ENCODE assay signal across 25 cellular contexts in genomic region chr5:3010953-3011763, GRCh38.
DNase-seq lines count a peak whose midpoint lies in the region; ATAC-seq, FAIRE-seq and TF ChIP-seq lines count a peak whose summit lies in the region.
"Had no signal": no experiment of that assay in that cellular context is flagged by ENCODE, and none has a peak within 500 bp of the region (broad histone marks: within the 10 kb centered on the region; RNA-seq: fewer than 3 reads in every experiment).

No MANE protein-coding gene starts in this region.

- TF ChIP-seq POLR2A in K562 (conservative IDR thresholded peaks at IDR 0.05) (no peak), sigmoid colon (IDR thresholded peaks at IDR 0.05) (no peak), HepG2 (IDR thresholded peaks at IDR 0.05; ENCODE audit: insufficient read depth in 1 of 2, low read depth in 2 of 2, low read length in 2 of 2) (no peak)

- H3K27me3 ChIP-seq in MG63 (peaks cover 10% of the 10 kb centered on the region; the same call in 1 of the 2 replicates), K562 (ENCODE audit: control insufficient read depth in 2 of 2, insufficient read depth in 2 of 2, low read length in 2 of 2) (no peaks in the 10 kb centered on the region), endodermal cell (ENCODE audit: control insufficient read depth, insufficient read depth, low read length, poor library complexity, severe bottlenecking) (no peaks in the 10 kb centered on the region), sigmoid colon (no peaks in the 10 kb centered on the region), HepG2 (ENCODE audit: control insufficient read depth in 1 of 2, insufficient read depth in 2 of 2, low read length in 2 of 2) (peaks cover 0 to 5% of the 10 kb centered on the region in 2 experiments; a peak in 1 of 5 replicates)

- no TSS peak for BruUV-seq in K562 (replicated peaks; lab: Mats Ljungman, UMichigan)
- BruUV-seq in HepG2 (replicated peaks; lab: Mats Ljungman, UMichigan), result no TSS peak

- TF ChIP-seq CTCF in K562 (IDR thresholded peaks at IDR 0.05 in 2 of 3, conservative IDR thresholded peaks at IDR 0.05 in 1 of 3; ENCODE audit: insufficient read depth in 2 of 3, low read depth in 1 of 3, low read length in 3 of 3) (no peak), endodermal cell (conservative IDR thresholded peaks at IDR 0.05) (no peak), sigmoid colon (IDR thresholded peaks at IDR 0.05) (no peak), HepG2 (CRISPR knock-in tag; IDR thresholded peaks at IDR 0.05) (no peak)

- H3K79me2 ChIP-seq in K562 (ENCODE audit: control insufficient read depth, insufficient read depth, low read length) (no peaks in the 10 kb centered on the region), HepG2 (ENCODE audit: insufficient read depth, low read length) (no peaks in the 10 kb centered on the region)

- no peaks in the 10 kb centered on the region for H3K4me1 Mint-ChIP-seq in endodermal cell
- H3K4me1 Mint-ChIP-seq: H9, IgD-negative memory B cell had no signal

- no peak overlapping the region for H2AFZ ChIP-seq in K562 (ENCODE audit: low read depth, low read length)
- H2AFZ ChIP-seq in HepG2 (ENCODE audit: low read length), result no peak overlapping the region

- TF ChIP-seq RAD21 in K562 (CRISPR knock-in tag; conservative IDR thresholded peaks at IDR 0.05 in 1 of 2, IDR thresholded peaks at IDR 0.05 in 1 of 2) (no peak), HepG2 (CRISPR knock-in tag; IDR thresholded peaks at IDR 0.05) (no peak)

- no peak overlapping the region for H3K4me3 ChIP-seq in MG63
- no peak overlapping the region for H3K4me3 ChIP-seq in K562
- no peak overlapping the region for H3K4me3 ChIP-seq in endodermal cell (ENCODE audit: low read length)
- H3K4me3 ChIP-seq in sigmoid colon, result no peak overlapping the region
- no peak overlapping the region for H3K4me3 ChIP-seq in HepG2 (replicated peaks in 1 of 3; ENCODE audit: insufficient read depth in 1 of 3, low read depth in 2 of 3, low read length in 3 of 3)

- no peaks in the 10 kb centered on the region for H3K36me3 Mint-ChIP-seq in endodermal cell (ENCODE audit: low read depth)
- H3K36me3 Mint-ChIP-seq: IgD-negative memory B cell had no signal

- no peak overlapping the region for H3K27ac ChIP-seq in K562 (ENCODE audit: extremely low read depth, low read depth, low read length)
- H3K27ac ChIP-seq in endodermal cell (ENCODE audit: low read depth, low read length), result no peak overlapping the region
- H3K27ac ChIP-seq in sigmoid colon, result no peak overlapping the region
- H3K27ac ChIP-seq in HepG2 (ENCODE audit: extremely low read length, insufficient read depth, low read length), result no peak overlapping the region

- no peaks in the 10 kb centered on the region; the same call in 1 of the 2 replicates for H4K20me1 ChIP-seq in K562 (replicated peaks; ENCODE audit: control insufficient read depth, insufficient read depth, low read length)
- H4K20me1 ChIP-seq in HepG2 (ENCODE audit: insufficient read depth, low read length), result no peaks in the 10 kb centered on the region

- no peak overlapping the region for H3K4me3 Mint-ChIP-seq in endodermal cell
- H3K4me3 Mint-ChIP-seq: CD4-positive, alpha-beta T cell; H9; HFFc6; IgD-negative memory B cell had no signal

- H3K4me1 ChIP-seq in K562 (replicated peaks in 1 of 2; ENCODE audit: control insufficient read depth in 2 of 2, insufficient read depth in 2 of 2, low read length in 2 of 2), result no peaks in the 10 kb centered on the region
- no peaks in the 10 kb centered on the region for H3K4me1 ChIP-seq in endodermal cell (ENCODE audit: control insufficient read depth, insufficient read depth, low read length)
- H3K4me1 ChIP-seq in sigmoid colon, result no peaks in the 10 kb centered on the region
- H3K4me1 ChIP-seq in HepG2 (ENCODE audit: insufficient read depth, low read length), result no peaks in the 10 kb centered on the region

- 4% methylated on average over 9 of the region's 9 CpGs for WGBS in K562 (ENCODE audit: insufficient coverage, low coverage, missing lambda C conversion rate)
- 92 to 99% methylated on average over 9 of the region's 9 CpGs for WGBS in endodermal cell (ENCODE audit: insufficient coverage in 1 of 2, insufficient read length in 1 of 2), 2 experiments
- WGBS in sigmoid colon, 2 donors, result 87 to 89% methylated on average over 9 of the region's 9 CpGs
- WGBS in HepG2 (ENCODE audit: low lambda C conversion rate), result 8% methylated on average over 7 of the region's 9 CpGs

- TF ChIP-seq EP300 in K562 (IDR thresholded peaks at IDR 0.05; ENCODE audit: low read length) (no peak), sigmoid colon (IDR thresholded peaks at IDR 0.05) (no peak), HepG2 (IDR thresholded peaks at IDR 0.05; ENCODE audit: low read depth in 2 of 2, low read length in 2 of 2) (no peak), HepG2 (CRISPR knock-in tag; IDR thresholded peaks at IDR 0.05; ENCODE audit: borderline replicate concordance) (no peak)

- no peaks in the 10 kb centered on the region for H3K9me1 ChIP-seq in K562 (ENCODE audit: control insufficient read depth, insufficient read depth, low read length)

- H3K9ac ChIP-seq in K562 (ENCODE audit: insufficient read depth in 1 of 2, low read depth in 2 of 2, low read length in 2 of 2), result no peak overlapping the region
- no peak overlapping the region for H3K9ac ChIP-seq in endodermal cell (ENCODE audit: extremely low read depth, low read length, poor library complexity, severe bottlenecking)
- no peak overlapping the region for H3K9ac ChIP-seq in HepG2 (ENCODE audit: insufficient read depth, low read depth, low read length)

- H3K9me3 ChIP-seq in MG63, result no peaks in the 10 kb centered on the region
- no peaks in the 10 kb centered on the region for H3K9me3 ChIP-seq in K562 (replicated peaks; ENCODE audit: control insufficient read depth, insufficient read depth, low read depth, low read length)
- no peaks in the 10 kb centered on the region for H3K9me3 ChIP-seq in endodermal cell (ENCODE audit: control insufficient read depth, low read length)
- H3K9me3 ChIP-seq in sigmoid colon, result no peaks in the 10 kb centered on the region
- no peaks in the 10 kb centered on the region for H3K9me3 ChIP-seq in HepG2 (ENCODE audit: low read length)

- H3K9me3 Mint-ChIP-seq in endodermal cell, result no peaks in the 10 kb centered on the region

- H3K27ac Mint-ChIP-seq in endodermal cell, result no peak overlapping the region
- H3K27ac Mint-ChIP-seq: CD4-positive, alpha-beta T cell; HFFc6; IgD-negative memory B cell had no signal

- FAIRE-seq in K562 (lab: Jason Lieb, UNC) (no peak), HepG2 (lab: Jason Lieb, UNC) (no peak)
- FAIRE-seq: G401.6, GM12892 had no signal

- peak; percentile 51 for DNase-seq in MG63
- DNase-seq in K562 (ENCODE audit: extremely low read depth in 1 of 4, low spot score in 3 of 4), result no peak
- DNase-seq in endodermal cell, result peak; percentile 26
- DNase-seq in sigmoid colon, result peak; percentile 29
- DNase-seq in DMS 273 treated with DMSO at 0.1 percent for 48 hours (lab: John Stamatoyannopoulos, UW), result no peak
- no peak for DNase-seq in HepG2 (ENCODE audit: low spot score)
- no peak for DNase-seq in DMS79 (lab: John Stamatoyannopoulos, UW)
- no peak for DNase-seq in NCI-H1694 treated with DMSO at 0.1 percent for 48 hours (lab: John Stamatoyannopoulos, UW)
- DNase-seq: CD4-positive, alpha-beta T cell; COR-L47; H9; HFFc6; Karpas-422; MM.1S; NCI-H1092; NCI-H1436 treated with DMSO at 0.1 percent for 48 hours; NCI-H2029 treated with DMSO at 0.1 percent for 48 hours; NCI-H2171; NCI-H345; NCI-H524; NCI-H774; SHP77 had no signal

- peaks cover 3% of the 10 kb centered on the region for H3K27me3 Mint-ChIP-seq in endodermal cell (ENCODE audit: insufficient read depth)
- H3K27me3 Mint-ChIP-seq: CD4-positive, alpha-beta T cell; IgD-negative memory B cell had no signal

- CTCF ChIA-PET in K562 (lab: Yijun Ruan, JAX; ENCODE audit: low intra/inter-chr PET ratio) (no interaction called here), HepG2 (lab: Yijun Ruan, JAX; ENCODE audit: low intra/inter-chr PET ratio, low total read pairs) (no interaction called here)

- H3K36me3 ChIP-seq in MG63 (no peaks in the 10 kb centered on the region), K562 (ENCODE audit: control insufficient read depth, insufficient read depth, low read length) (no peaks in the 10 kb centered on the region), endodermal cell (ENCODE audit: control insufficient read depth, insufficient read depth, low read length) (no peaks in the 10 kb centered on the region), sigmoid colon (no peaks in the 10 kb centered on the region), HepG2 (replicated peaks in 1 of 2; ENCODE audit: control insufficient read depth in 1 of 2, insufficient read depth in 2 of 2, low read length in 2 of 2) (no peaks in the 10 kb centered on the region)

- H3K4me2 ChIP-seq in K562 (ENCODE audit: insufficient read depth, low read length), result no peak overlapping the region
- H3K4me2 ChIP-seq in HepG2 (ENCODE audit: low read depth, low read length), result no peak overlapping the region

- intact Hi-C loops in K562 (cut with micrococcal nuclease), result no loop called here
- intact Hi-C loops in sigmoid colon (cut with DNase I), result no loop called here
- intact Hi-C loops in HepG2 (cut with micrococcal nuclease; ENCODE audit: unreplicated experiment), result no loop called here

- ATAC-seq in K562 (no peak), HepG2 (no peak)

- POLR2A ChIA-PET in K562 (lab: Yijun Ruan, JAX) (no interaction called here), HepG2 (lab: Yijun Ruan, JAX) (no interaction called here)

- in situ Hi-C loops in K562 (cut with MboI) (no loop called here), HepG2 (cut with HindIII; ENCODE audit: extremely low pct_ligation_motif_present, low pct_unique_long_range_greater_than_20kb) (no loop called here)

TF ChIP-seq in K562, 482 proteins besides CTCF, POLR2A, EP300 and RAD21 (continues in another document):
- TF ChIP-seq, protein P1, sequence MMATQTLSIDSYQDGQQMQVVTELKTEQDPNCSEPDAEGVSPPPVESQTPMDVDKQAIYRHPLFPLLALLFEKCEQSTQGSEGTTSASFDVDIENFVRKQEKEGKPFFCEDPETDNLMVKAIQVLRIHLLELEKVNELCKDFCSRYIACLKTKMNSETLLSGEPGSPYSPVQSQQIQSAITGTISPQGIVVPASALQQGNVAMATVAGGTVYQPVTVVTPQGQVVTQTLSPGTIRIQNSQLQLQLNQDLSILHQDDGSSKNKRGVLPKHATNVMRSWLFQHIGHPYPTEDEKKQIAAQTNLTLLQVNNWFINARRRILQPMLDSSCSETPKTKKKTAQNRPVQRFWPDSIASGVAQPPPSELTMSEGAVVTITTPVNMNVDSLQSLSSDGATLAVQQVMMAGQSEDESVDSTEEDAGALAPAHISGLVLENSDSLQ (IDR thresholded peaks at IDR 0.05), result peak; percentile 54; the same call in 1 of the 2 replicates

TF ChIP-seq in HepG2, 621 proteins besides CTCF, POLR2A, EP300 and RAD21 (continues in another document):
- TF ChIP-seq ZFP41 (CRISPR knock-in tag; IDR thresholded peaks at IDR 0.05; ENCODE audit: borderline replicate concordance), result no peak
- TF ChIP-seq ZNF143 (CRISPR knock-in tag; IDR thresholded peaks at IDR 0.05), result no peak
- no peak for TF ChIP-seq ZSCAN12 (CRISPR knock-in tag; IDR thresholded peaks at IDR 0.05)
- no peak for TF ChIP-seq IRF2 (CRISPR knock-in tag; IDR thresholded peaks at IDR 0.05)
- no peak for TF ChIP-seq KDM2A (CRISPR knock-in tag; IDR thresholded peaks at IDR 0.05; ENCODE audit: borderline replicate concordance, low read depth)

Comparison
In these comparisons a context has a peak if more than half of its experiments do, and no peak if none do; other contexts are left out.
1. DNase-seq: peak in MG63 (single experiment), endodermal cell (single experiment) and sigmoid colon (single experiment); none in K562 (0 of 4), DMS 273 treated with DMSO at 0.1 percent for 48 hours (single experiment), HepG2 (single experiment), DMS79 (single experiment) and NCI-H1694 treated with DMSO at 0.1 percent for 48 hours (single experiment).